In the genomic region with DNA sequence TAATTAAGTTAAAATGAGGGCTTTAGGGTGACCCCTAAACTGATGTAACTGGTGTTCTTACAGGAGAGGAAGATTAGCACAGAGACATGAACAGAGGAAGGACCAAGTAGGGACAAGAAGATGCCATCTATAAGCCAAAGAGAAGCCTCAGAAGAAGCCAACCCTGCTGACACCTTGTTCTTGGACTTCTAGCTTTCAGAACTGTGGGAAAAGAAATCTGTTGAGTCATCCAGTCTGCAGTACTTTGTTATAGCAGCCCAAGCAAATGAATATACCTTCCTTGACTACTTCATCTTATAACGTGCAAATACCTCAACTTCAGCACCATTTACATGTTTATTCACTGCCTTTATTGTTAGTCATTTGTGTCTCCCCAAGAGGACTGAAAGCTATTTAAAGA, we compare ENCODE assay signal across 15 cellular contexts.
"Had no signal": no experiment of that assay in that cellular context is flagged by ENCODE, and none has a peak within 500 bp of the region (broad histone marks: within the 10 kb centered on the region; RNA-seq: fewer than 3 reads in every experiment).

No MANE protein-coding gene starts in this region.

- DNase-seq: activated CD4-positive, alpha-beta T cell treated with anti-CD3 and anti-CD28 coated beads, Interleukin-2, amount 50 U/mL, for 1 hour; activated CD4-positive, CD25-positive, alpha-beta regulatory T cell; amniotic stem cell; dermis blood vessel endothelial cell; endodermal cell; hippocampal formation; naive thymus-derived CD4-positive, alpha-beta T cell; nucleus accumbens; right cardiac atrium; SK-N-SH; small intestine; stimulated activated naive CD4-positive, alpha-beta T cell; upper lobe of left lung had no signal

- H3K9ac ChIP-seq: SK-N-SH had no signal

- ATAC-seq: naive thymus-derived CD4-positive, alpha-beta T cell; right cardiac atrium had no signal

- H3K27ac Mint-ChIP-seq: endodermal cell, progenitor cell of endocrine pancreas had no signal

- H3K4me3 Mint-ChIP-seq: endodermal cell had no signal

- H3K27ac ChIP-seq: upper lobe of left lung had no signal

- H3K27me3 ChIP-seq: upper lobe of left lung had no signal

- H3K4me2 ChIP-seq: SK-N-SH had no signal

- H3K9me3 ChIP-seq: SK-N-SH, upper lobe of left lung had no signal

- FAIRE-seq: small intestine had no signal

- H3K9me3 Mint-ChIP-seq: endodermal cell had no signal

- H3K4me3 ChIP-seq: lung, upper lobe of left lung had no signal

- H3K27me3 Mint-ChIP-seq: progenitor cell of endocrine pancreas had no signal
